In genomic region chr21:18155508-18156193, GRCh38 we compare ENCODE assay signal across 13 cellular contexts.
DNase-seq lines count a peak whose midpoint lies in the region; ATAC-seq and TF ChIP-seq lines count a peak whose summit lies in the region.
"Had no signal": no experiment of that assay in that cellular context is flagged by ENCODE, and none has a peak within 500 bp of the region (broad histone marks: within the 10 kb centered on the region; RNA-seq: fewer than 3 reads in every experiment).

No MANE protein-coding gene starts in this region.

- H3K9ac ChIP-seq in KMS-11, result peak overlapping the region; percentile 15; the same call in 1 of the 2 replicates

- H3K9me3 ChIP-seq in mesodermal cell (ENCODE audit: control insufficient read depth, low read length) (no peaks in the 10 kb centered on the region), testis (no peaks in the 10 kb centered on the region)
- H3K9me3 ChIP-seq: esophagus muscularis mucosa had no signal

- no peaks in the 10 kb centered on the region for H3K27me3 ChIP-seq in KMS-11 (ENCODE audit: insufficient read depth, low read depth)
- H3K27me3 ChIP-seq in testis, result no peaks in the 10 kb centered on the region
- H3K27me3 ChIP-seq: esophagus muscularis mucosa had no signal

- H3K27ac Mint-ChIP-seq in activated T-helper 17 cell treated with anti-CD3 and anti-CD28 coated beads, Interleukin-2, amount 50 U/mL, for 72 hours, result peak overlapping the region; percentile 24
- H3K27ac Mint-ChIP-seq: activated naive CD8-positive, alpha-beta T cell treated with anti-CD3 and anti-CD28 coated beads for 36 hours had no signal

- DNase-seq in omental fat pad (ENCODE audit: low spot score) (no peak), testis (no peak)
- no peak for DNase-seq in activated CD4-positive, alpha-beta T cell treated with anti-CD3 and anti-CD28 coated beads for 4 hours
- DNase-seq: activated naive CD8-positive, alpha-beta T cell treated with anti-CD3 and anti-CD28 coated beads for 36 hours; DMS79 treated with DMSO at 0.1 percent for 48 hours; NCI-H446 treated with DMSO at 0.1 percent for 48 hours had no signal

- H3K27ac ChIP-seq in KMS-11, result peak overlapping the region; percentile 76
- H3K27ac ChIP-seq in mesodermal cell (ENCODE audit: low read depth, low read length, severe bottlenecking), result peak overlapping the region; percentile 74
- H3K27ac ChIP-seq in testis, result no peak overlapping the region
- H3K27ac ChIP-seq: esophagus muscularis mucosa had no signal

- WGBS in mesodermal cell (ENCODE audit: insufficient coverage in 2 of 2), 2 experiments, result 67 to 83% methylated on average over 4 of the region's 5 CpGs
- WGBS in testis, 2 donors, result 55 to 63% methylated on average over 5 of the region's 5 CpGs

- H3K4me3 Mint-ChIP-seq in activated T-helper 17 cell treated with anti-CD3 and anti-CD28 coated beads, Interleukin-2, amount 50 U/mL, for 72 hours, result no peak overlapping the region
- H3K4me3 Mint-ChIP-seq: activated naive CD8-positive, alpha-beta T cell treated with anti-CD3 and anti-CD28 coated beads for 36 hours; nephron had no signal

- TF ChIP-seq CTCF in KMS-11 (conservative IDR thresholded peaks at IDR 0.05; ENCODE audit: low read depth, low read length) (no peak), omental fat pad (IDR thresholded peaks at IDR 0.05) (no peak), testis (IDR thresholded peaks at IDR 0.05) (no peak)

- no peak overlapping the region for H3K4me3 ChIP-seq in KMS-11 (IDR thresholded peaks at IDR 0.05; ENCODE audit: insufficient read depth, low read depth, low read length)
- H3K4me3 ChIP-seq in mesodermal cell (ENCODE audit: extremely low read depth, insufficient read depth, low read length, poor library complexity, severe bottlenecking), result no peak overlapping the region
- H3K4me3 ChIP-seq in testis, result no peak overlapping the region
- H3K4me3 ChIP-seq: esophagus muscularis mucosa had no signal

- intact Hi-C loops in testis (cut with DNase I; ENCODE audit: low total_unique reads), result no loop called here

- TF ChIP-seq POLR2A in testis (IDR thresholded peaks at IDR 0.05), result no peak

- H3K79me2 ChIP-seq in KMS-11 (ENCODE audit: insufficient read depth, low read depth), result no peaks in the 10 kb centered on the region

- no peaks in the 10 kb centered on the region for H4K20me1 ChIP-seq in KMS-11 (ENCODE audit: insufficient read depth)

- no peaks in the 10 kb centered on the region for H3K36me3 Mint-ChIP-seq in activated T-helper 17 cell treated with anti-CD3 and anti-CD28 coated beads, Interleukin-2, amount 50 U/mL, for 72 hours (ENCODE audit: low read depth)
- H3K36me3 Mint-ChIP-seq: activated naive CD8-positive, alpha-beta T cell treated with anti-CD3 and anti-CD28 coated beads for 36 hours had no signal

- no peaks in the 10 kb centered on the region for H3K27me3 Mint-ChIP-seq in activated T-helper 17 cell treated with anti-CD3 and anti-CD28 coated beads, Interleukin-2, amount 50 U/mL, for 72 hours
- H3K27me3 Mint-ChIP-seq: activated naive CD8-positive, alpha-beta T cell treated with anti-CD3 and anti-CD28 coated beads for 36 hours had no signal

- H2AFZ ChIP-seq in KMS-11 (ENCODE audit: low read depth), result peak overlapping the region; percentile 66

- H3K9me3 Mint-ChIP-seq in activated T-helper 17 cell treated with anti-CD3 and anti-CD28 coated beads, Interleukin-2, amount 50 U/mL, for 72 hours, result no peaks in the 10 kb centered on the region
- H3K9me3 Mint-ChIP-seq: activated naive CD8-positive, alpha-beta T cell treated with anti-CD3 and anti-CD28 coated beads for 36 hours had no signal

- peak overlapping the region; percentile 80 for H3K4me2 ChIP-seq in KMS-11

- ATAC-seq in GM18909 (IDR thresholded peaks at IDR 0.05; ENCODE audit: poor library complexity, unreplicated experiment), result peak; percentile 66
- peak; percentile 59 for ATAC-seq in activated T-helper 17 cell treated with anti-CD3 and anti-CD28 coated beads, Interleukin-2, amount 50 U/mL, for 72 hours (replicated peaks)
- no peak for ATAC-seq in omental fat pad (ENCODE audit: low FRiP score)
- no peak for ATAC-seq in HG02870 (IDR thresholded peaks at IDR 0.05; ENCODE audit: unreplicated experiment)

- no peaks in the 10 kb centered on the region for H3K36me3 ChIP-seq in KMS-11 (ENCODE audit: insufficient read depth)
- no peaks in the 10 kb centered on the region for H3K36me3 ChIP-seq in mesodermal cell (ENCODE audit: control insufficient read depth, insufficient read depth, low read length)
- H3K36me3 ChIP-seq in testis (ENCODE audit: low read depth, missing control alignments), result no peaks in the 10 kb centered on the region
- H3K36me3 ChIP-seq: esophagus muscularis mucosa had no signal

- H3K4me1 ChIP-seq in KMS-11 (ENCODE audit: low read depth, poor library complexity, severe bottlenecking), result peaks cover 64% of the 10 kb centered on the region
- peaks cover 13% of the 10 kb centered on the region for H3K4me1 ChIP-seq in mesodermal cell (ENCODE audit: control insufficient read depth, insufficient read depth, low read length, poor library complexity, severe bottlenecking)
- H3K4me1 ChIP-seq in testis, result no peaks in the 10 kb centered on the region
- H3K4me1 ChIP-seq: esophagus muscularis mucosa had no signal

- H3K4me1 Mint-ChIP-seq in activated T-helper 17 cell treated with anti-CD3 and anti-CD28 coated beads, Interleukin-2, amount 50 U/mL, for 72 hours, result peaks cover 11% of the 10 kb centered on the region
- H3K4me1 Mint-ChIP-seq: nephron had no signal

Comparison
In these comparisons a context has a peak if more than half of its experiments do, and no peak if none do; other contexts are left out.
1. ATAC-seq: peak in GM18909 (single experiment) and activated T-helper 17 cell treated with anti-CD3 and anti-CD28 coated beads, Interleukin-2, amount 50 U/mL, for 72 hours (single experiment); none in omental fat pad (single experiment) and HG02870 (single experiment).
2. H3K27ac ChIP-seq: peak in KMS-11 (single experiment) and mesodermal cell (single experiment); none in testis (0 of 2).